In the genomic region with DNA sequence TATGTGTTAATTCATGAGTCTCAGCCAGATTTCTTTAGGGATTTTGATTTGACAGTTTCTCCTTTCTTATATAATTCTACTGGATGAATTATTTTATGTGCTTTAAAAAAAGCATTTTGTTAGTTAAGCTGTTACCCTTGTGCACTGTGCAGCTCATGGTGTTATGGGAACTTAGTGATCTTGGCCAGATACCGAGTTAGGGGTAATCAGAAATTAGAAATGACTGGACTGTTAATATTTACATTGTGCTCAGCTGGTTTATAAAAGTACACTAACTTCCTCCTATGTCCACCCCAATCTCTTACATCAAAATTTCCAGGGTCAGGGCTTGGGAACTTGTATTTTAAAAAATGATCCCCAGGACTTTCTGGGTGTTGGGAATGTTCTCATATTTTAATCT, we compare ENCODE assay signal across 1 cellular context.
TF ChIP-seq lines count a peak whose summit lies in the region.

No MANE protein-coding gene starts in this region.

TF ChIP-seq in A549, 52 proteins besides CTCF, POLR2A, EP300 and RAD21 (continued from another document):
- TF ChIP-seq BHLHE40 (IDR thresholded peaks at IDR 0.05; ENCODE audit: low read depth, low read length) (no peak), EHMT2 (IDR thresholded peaks at IDR 0.05; ENCODE audit: low read depth) (no peak), PHF8 (IDR thresholded peaks at IDR 0.05; ENCODE audit: borderline replicate concordance, low read depth) (no peak), HEYL (CRISPR knock-in tag; IDR thresholded peaks at IDR 0.05) (no peak)
- TF ChIP-seq, protein P1, sequence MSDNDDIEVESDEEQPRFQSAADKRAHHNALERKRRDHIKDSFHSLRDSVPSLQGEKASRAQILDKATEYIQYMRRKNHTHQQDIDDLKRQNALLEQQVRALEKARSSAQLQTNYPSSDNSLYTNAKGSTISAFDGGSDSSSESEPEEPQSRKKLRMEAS (IDR thresholded peaks at IDR 0.05): no peak
